Comparison of ENCODE assay signal across 14 cellular contexts in genomic region chr5:176550275-176550831, GRCh38. TPM values are rescaled to one million over a fixed set of nuclear protein-coding genes. Genes with fewer than 3 reads are reported as not detected.
DNase-seq lines count a peak whose midpoint lies in the region; ATAC-seq lines count a peak whose summit lies in the region.
"Had no signal": no experiment of that assay in that cellular context is flagged by ENCODE, and none has a peak within 500 bp of the region (broad histone marks: within the 10 kb centered on the region; RNA-seq: fewer than 3 reads in every experiment).

No MANE protein-coding gene starts in this region.

- no peaks in the 10 kb centered on the region for H3K36me3 ChIP-seq in CD8-positive, alpha-beta memory T cell (ENCODE audit: insufficient read depth, low read length)
- H3K36me3 ChIP-seq: HAP-1, SJCRH30 had no signal

- DNase-seq in CD8-positive, alpha-beta memory T cell = no peak
- DNase-seq in activated CD4-positive, alpha-beta memory T cell treated with anti-CD3 and anti-CD28 coated beads, Interleukin-2, amount 10 ng/mL, durations not matched to agents 7 days and 5 days = no peak
- DNase-seq in naive B cell (peak; percentile 39), NCI-H1436 (lab: John Stamatoyannopoulos, UW) (no peak), GM03348 (ENCODE audit: low spot score) (no peak)
- DNase-seq: activated effector memory CD4-positive, alpha-beta T cell treated with Interleukin-2 at 50 U/mL for 16 hours; NCI-H446 treated with DMSO at 0.1 percent for 48 hours; SJCRH30; substantia nigra had no signal

- H3K4me3 Mint-ChIP-seq in CD8-positive, alpha-beta memory T cell = peak overlapping the region in 4 of 7 donors; percentile 34 to 77 (median 66)
- H3K4me3 Mint-ChIP-seq in IgD-negative memory B cell = peak overlapping the region; percentile 40 to 72 (median 51)
- H3K4me3 Mint-ChIP-seq in activated CD4-positive, alpha-beta memory T cell treated with anti-CD3 and anti-CD28 coated beads, Interleukin-2, amount 10 ng/mL, durations not matched to agents 7 days and 5 days = peak overlapping the region; percentile 27
- H3K4me3 Mint-ChIP-seq in naive B cell = peak overlapping the region in 6 of 8 donors; percentile 5 to 46 (median 36)
- H3K4me3 Mint-ChIP-seq: WTC11 had no signal

- H3K27ac ChIP-seq in CD8-positive, alpha-beta memory T cell (ENCODE audit: low read depth, low read length) = no peak overlapping the region
- H3K27ac ChIP-seq: SJCRH30 had no signal

- H3K27ac Mint-ChIP-seq in CD8-positive, alpha-beta memory T cell = peak overlapping the region; percentile 24 to 87 (median 52)
- H3K27ac Mint-ChIP-seq in IgD-negative memory B cell (peak overlapping the region in 2 of 3 donors; percentile 39 to 73), naive B cell (peak overlapping the region in 1 of 6 donors; percentile 30)
- no peak overlapping the region for H3K27ac Mint-ChIP-seq in activated CD4-positive, alpha-beta memory T cell treated with anti-CD3 and anti-CD28 coated beads, Interleukin-2, amount 10 ng/mL, durations not matched to agents 7 days and 5 days
- H3K27ac Mint-ChIP-seq: WTC11 had no signal

- H3K36me3 Mint-ChIP-seq in CD8-positive, alpha-beta memory T cell = peaks cover 0 to under 1% (median 0%) of the 10 kb centered on the region in 3 donors
- H3K36me3 Mint-ChIP-seq in IgD-negative memory B cell = no peaks in the 10 kb centered on the region
- H3K36me3 Mint-ChIP-seq in activated CD4-positive, alpha-beta memory T cell treated with anti-CD3 and anti-CD28 coated beads, Interleukin-2, amount 10 ng/mL, durations not matched to agents 7 days and 5 days (ENCODE audit: low read depth) = peaks cover under 1% of the 10 kb centered on the region
- H3K36me3 Mint-ChIP-seq in naive B cell = no peaks in the 10 kb centered on the region
- H3K36me3 Mint-ChIP-seq: WTC11 had no signal

- no peaks in the 10 kb centered on the region for H3K27me3 Mint-ChIP-seq in CD8-positive, alpha-beta memory T cell
- H3K27me3 Mint-ChIP-seq in IgD-negative memory B cell = peaks cover 3% of the 10 kb centered on the region
- no peaks in the 10 kb centered on the region for H3K27me3 Mint-ChIP-seq in activated CD4-positive, alpha-beta memory T cell treated with anti-CD3 and anti-CD28 coated beads, Interleukin-2, amount 10 ng/mL, durations not matched to agents 7 days and 5 days
- H3K27me3 Mint-ChIP-seq in naive B cell = peaks cover 4 to 19% (median 14%) of the 10 kb centered on the region in 3 donors

- no peaks in the 10 kb centered on the region for H3K27me3 ChIP-seq in CD8-positive, alpha-beta memory T cell (ENCODE audit: insufficient read depth, low read length, poor library complexity, severe bottlenecking)

- H3K9me3 Mint-ChIP-seq in CD8-positive, alpha-beta memory T cell = no peaks in the 10 kb centered on the region
- H3K9me3 Mint-ChIP-seq in IgD-negative memory B cell (no peaks in the 10 kb centered on the region), naive B cell (no peaks in the 10 kb centered on the region)
- H3K9me3 Mint-ChIP-seq in activated CD4-positive, alpha-beta memory T cell treated with anti-CD3 and anti-CD28 coated beads, Interleukin-2, amount 10 ng/mL, durations not matched to agents 7 days and 5 days = no peaks in the 10 kb centered on the region
- H3K9me3 Mint-ChIP-seq: WTC11 had no signal

- peak; percentile 91 to 94 for ATAC-seq in naive B cell (ENCODE audit: low read depth in 2 of 2)
- no peak for ATAC-seq in HG02588 (IDR thresholded peaks at IDR 0.05; ENCODE audit: unreplicated experiment)
- ATAC-seq: WTC11 had no signal

- CTCF ChIA-PET in CD8-positive, alpha-beta memory T cell (lab: Charles Lee) = interaction anchor here (0.9 to 1.3 kb wide), 3 partner anchors 20 to 134 kb away, joined by 3 to 4 read pairs (median 4); partner anchors contain the start of gene CLTB
- CTCF ChIA-PET in activated CD4-positive, alpha-beta memory T cell treated with anti-CD3 and anti-CD28 coated beads, Interleukin-2, amount 10 ng/mL, durations not matched to agents 7 days and 5 days (lab: Charles Lee) = interaction anchor here (0.6 to 1.1 kb wide), 2 partner anchors 103 to 912 kb away, joined by 3 read pairs; no protein-coding TSS in a partner anchor

- peaks cover 42 to 77% (median 45%) of the 10 kb centered on the region in 3 donors for H3K4me1 Mint-ChIP-seq in CD8-positive, alpha-beta memory T cell
- H3K4me1 Mint-ChIP-seq in IgD-negative memory B cell = peaks cover 11 to 23% (median 13%) of the 10 kb centered on the region in 3 donors
- peaks cover 51% of the 10 kb centered on the region for H3K4me1 Mint-ChIP-seq in activated CD4-positive, alpha-beta memory T cell treated with anti-CD3 and anti-CD28 coated beads, Interleukin-2, amount 10 ng/mL, durations not matched to agents 7 days and 5 days
- H3K4me1 Mint-ChIP-seq in naive B cell = peaks cover 10 to 21% (median 11%) of the 10 kb centered on the region in 3 donors

- H3K4me1 ChIP-seq in CD8-positive, alpha-beta memory T cell (ENCODE audit: insufficient read depth, low read length) = peaks cover 48% of the 10 kb centered on the region
- H3K4me1 ChIP-seq: HAP-1 had no signal

- H3K9me3 ChIP-seq in CD8-positive, alpha-beta memory T cell (ENCODE audit: low read length) = no peaks in the 10 kb centered on the region
- H3K9me3 ChIP-seq: HAP-1, SJCRH30 had no signal

- H3K4me3 ChIP-seq in CD8-positive, alpha-beta memory T cell (ENCODE audit: low read length) = no peak overlapping the region
- H3K4me3 ChIP-seq: HAP-1, SJCRH30 had no signal

- POLR2A ChIA-PET in CD8-positive, alpha-beta memory T cell (lab: Charles Lee) = interaction anchor here (0.6 to 2.3 kb wide), 4 partner anchors 13 to 103 kb away, joined by 3 to 10 read pairs (median 6); partner anchors contain the start of genes FAF2 and RNF44
- POLR2A ChIA-PET in activated CD4-positive, alpha-beta memory T cell treated with anti-CD3 and anti-CD28 coated beads, Interleukin-2, amount 10 ng/mL, durations not matched to agents 7 days and 5 days (lab: Charles Lee) = interaction anchor here (0.6 to 2.1 kb wide), 2 partner anchors 16 to 141 kb away, joined by 3 to 8 read pairs; no protein-coding TSS in a partner anchor

RNA-seq across cellular contexts. Expression of gene CDHR2, which starts 1.2 kb away (rescaled TPM):
- 1 to 10 TPM in 1 of 2 experiments, under 1 TPM in 1; 0.49 to 1.1 TPM for total RNA-seq in CD8-positive, alpha-beta memory T cell
- not detected for polyA plus RNA-seq in CD8-positive, alpha-beta memory T cell
- polyA plus RNA-seq in IgD-negative memory B cell (not detected), naive B cell (ENCODE audit: low read depth in 6 of 6) (not detected)
- 1 to 10 TPM; 1.6 to 2.3 TPM for total RNA-seq in activated CD4-positive, alpha-beta memory T cell treated with anti-CD3 and anti-CD28 coated beads, Interleukin-2, amount 10 ng/mL, durations not matched to agents 7 days and 5 days
- total RNA-seq: LHCN-M2, SJCRH30 had no signal

RNA-seq across cellular contexts. Expression of gene RNF44, which starts 13.2 kb away (rescaled TPM):
- 10 to 100 TPM; 54.6 to 56.8 TPM for total RNA-seq in CD8-positive, alpha-beta memory T cell
- polyA plus RNA-seq in CD8-positive, alpha-beta memory T cell = 4.3 TPM
- 6.0 TPM for polyA plus RNA-seq in IgD-negative memory B cell
- total RNA-seq in activated CD4-positive, alpha-beta memory T cell treated with anti-CD3 and anti-CD28 coated beads, Interleukin-2, amount 10 ng/mL, durations not matched to agents 7 days and 5 days = 100 to 1,000 TPM; 142 to 143 TPM
- 1 to 10 TPM in 5 of 6 donors, under 1 TPM in 1; 0.38 to 6.1 (median 2.9) TPM for polyA plus RNA-seq in naive B cell (ENCODE audit: low read depth in 6 of 6)

RNA-seq across cellular contexts. Expression of gene GPRIN1, which starts 59.6 kb away (rescaled TPM):
- 1 to 10 TPM; 2.3 to 2.7 TPM for total RNA-seq in CD8-positive, alpha-beta memory T cell
- 0.43 TPM for polyA plus RNA-seq in CD8-positive, alpha-beta memory T cell
- polyA plus RNA-seq in IgD-negative memory B cell (0.35 TPM), naive B cell (ENCODE audit: low read depth in 6 of 6) (under 1 TPM in 5 of 6 donors, not detected in 1; 0.08 to 0.65 (median 0.16) TPM)
- 1 to 10 TPM; 3.7 to 4.2 TPM for total RNA-seq in activated CD4-positive, alpha-beta memory T cell treated with anti-CD3 and anti-CD28 coated beads, Interleukin-2, amount 10 ng/mL, durations not matched to agents 7 days and 5 days
